In genomic region chr3:2391876-2392275, GRCh38 we compare ENCODE assay signal across 33 cellular contexts.
"Had no signal": no experiment of that assay in that cellular context is flagged by ENCODE, and none has a peak within 500 bp of the region (broad histone marks: within the 10 kb centered on the region; RNA-seq: fewer than 3 reads in every experiment).

No MANE protein-coding gene starts in this region.

- H3K9me3 ChIP-seq: MG63 had no signal

- H3K27me3 ChIP-seq: MG63 had no signal

- H3K4me3 ChIP-seq: MG63 had no signal

- H3K27ac ChIP-seq: KMS-11 had no signal

- DNase-seq: Karpas-422, Kasumi-1, MG63, MM.1S, MV-4-11, NCI-H1048, NCI-H1092, NCI-H1092 treated with DMSO at 0.1 percent for 48 hours, NCI-H1105, NCI-H1417, NCI-H1417 treated with DMSO at 0.1 percent for 48 hours, NCI-H1436, NCI-H1436 treated with DMSO at 0.1 percent for 48 hours, NCI-H146, NCI-H1694, NCI-H1694 treated with DMSO at 0.1 percent for 48 hours, NCI-H187, NCI-H187 treated with DMSO at 0.1 percent for 48 hours, NCI-H1930, NCI-H2029, NCI-H2029 treated with DMSO at 0.1 percent for 48 hours, NCI-H2081, NCI-H2081 treated with DMSO at 0.1 percent for 48 hours, NCI-H2107, NCI-H2171, NCI-H2171 treated with DMSO at 0.1 percent for 48 hours, NCI-H2227 treated with DMSO at 0.1 percent for 48 hours, NCI-H226, NCI-H345, NCI-H446, NCI-H446 treated with DMSO at 0.1 percent for 48 hours, NCI-H510A had no signal

- H3K36me3 ChIP-seq: MG63 had no signal
